ENCODE assay signal across 9 cellular contexts in genomic region chr11:3950996-3951662, GRCh38.
DNase-seq lines count a peak whose midpoint lies in the region; ATAC-seq, FAIRE-seq and TF ChIP-seq lines count a peak whose summit lies in the region.
"Had no signal": no experiment of that assay in that cellular context is flagged by ENCODE, and none has a peak within 500 bp of the region (broad histone marks: within the 10 kb centered on the region; RNA-seq: fewer than 3 reads in every experiment).

No MANE protein-coding gene starts in this region.

- no peak overlapping the region for H3K4me3 ChIP-seq in AG04450 (ENCODE audit: low read depth, low read length)
- H3K4me3 ChIP-seq in K562, result no peak overlapping the region

- no peaks in the 10 kb centered on the region for H3K9me3 Mint-ChIP-seq in HFFc6
- no peaks in the 10 kb centered on the region for H3K9me3 Mint-ChIP-seq in MCF 10A (ENCODE audit: unreplicated experiment)

- peaks cover 6% of the 10 kb centered on the region for H3K9me1 ChIP-seq in K562 (ENCODE audit: control insufficient read depth, insufficient read depth, low read length)

- no peak for TF ChIP-seq EP300 in K562 (IDR thresholded peaks at IDR 0.05; ENCODE audit: low read length)

- TF ChIP-seq CTCF in AG04450 (IDR thresholded peaks at IDR 0.05; ENCODE audit: low read depth, low read length) (no peak), HFFc6 (IDR thresholded peaks at IDR 0.05) (no peak), K562 (IDR thresholded peaks at IDR 0.05 in 2 of 3, conservative IDR thresholded peaks at IDR 0.05 in 1 of 3; ENCODE audit: insufficient read depth in 2 of 3, low read depth in 1 of 3, low read length in 3 of 3) (no peak), MCF 10A (IDR thresholded peaks at IDR 0.05; ENCODE audit: unreplicated experiment) (no peak)

- intact Hi-C loops in K562 (cut with micrococcal nuclease) (no loop called here), MCF 10A (cut with micrococcal nuclease) (no loop called here)

- H3K27ac ChIP-seq in AG04450 (ENCODE audit: low read depth, low read length) (no peak overlapping the region), K562 (ENCODE audit: extremely low read depth, low read depth, low read length) (no peak overlapping the region; the same call in 2 of the 3 replicates)
- H3K27ac ChIP-seq: VCaP had no signal

- CTCF ChIA-PET in AG04450 (lab: Charles Lee), result interaction anchor here (1.2 kb wide), 1 partner anchor 101 kb away, joined by 13 read pairs; no protein-coding TSS in a partner anchor
- CTCF ChIA-PET in K562 (lab: Yijun Ruan, JAX; ENCODE audit: low intra/inter-chr PET ratio), result no interaction called here
- CTCF ChIA-PET in MCF 10A (lab: Yijun Ruan, JAX), result interaction anchor here (0.5 to 0.7 kb wide), 2 partner anchors 24 to 60 kb away, joined by 3 read pairs; no protein-coding TSS in a partner anchor

- H3K27me3 Mint-ChIP-seq in HFFc6 (ENCODE audit: insufficient read depth), result no peaks in the 10 kb centered on the region
- no peaks in the 10 kb centered on the region for H3K27me3 Mint-ChIP-seq in MCF 10A (ENCODE audit: insufficient read depth, unreplicated experiment)

- WGBS in K562 (ENCODE audit: insufficient coverage, low coverage, missing lambda C conversion rate), result 37% methylated on average over 4 of the region's 4 CpGs

- no peak for TF ChIP-seq POLR2A in K562 (conservative IDR thresholded peaks at IDR 0.05)

- no peak overlapping the region; a peak in 1 of 4 replicates for H3K9ac ChIP-seq in K562 (ENCODE audit: insufficient read depth in 1 of 2, low read depth in 2 of 2, low read length in 2 of 2)

- no peak for TF ChIP-seq RAD21 in K562 (CRISPR knock-in tag; conservative IDR thresholded peaks at IDR 0.05 in 1 of 2, IDR thresholded peaks at IDR 0.05 in 1 of 2)

- H3K4me1 Mint-ChIP-seq in HFFc6 (ENCODE audit: low read depth), result peaks cover 53% of the 10 kb centered on the region
- H3K4me1 Mint-ChIP-seq in MCF 10A (ENCODE audit: insufficient read depth, unreplicated experiment), result peaks cover 27% of the 10 kb centered on the region

- H3K27ac Mint-ChIP-seq in HFFc6 (peak overlapping the region; percentile 69), MCF 10A (ENCODE audit: low read depth, unreplicated experiment) (no peak overlapping the region)

- no peaks in the 10 kb centered on the region for H3K36me3 Mint-ChIP-seq in HFFc6 (ENCODE audit: low read depth)
- H3K36me3 Mint-ChIP-seq in MCF 10A (ENCODE audit: insufficient read depth, unreplicated experiment), result no peaks in the 10 kb centered on the region

- no peak overlapping the region for H2AFZ ChIP-seq in K562 (ENCODE audit: low read depth, low read length)

- peak; percentile 38 for DNase-seq in AG04450 (ENCODE audit: low read depth, low spot score)
- peak; percentile 35 for DNase-seq in HFFc6
- DNase-seq in K562 (ENCODE audit: extremely low read depth in 1 of 4, low spot score in 3 of 4), result peak in 1 of 4 experiments; percentile 31
- DNase-seq in left lobe of liver (ENCODE audit: low spot score), result no peak
- DNase-seq in DMS153 treated with DMSO at 0.1 percent for 48 hours (lab: John Stamatoyannopoulos, UW; ENCODE audit: unreplicated experiment), result no peak
- no peak for DNase-seq in MCF 10A (ENCODE audit: unreplicated experiment)
- no peak for DNase-seq in pons (ENCODE audit: low spot score)

- peaks cover 11 to 38% of the 10 kb centered on the region in 2 experiments; a peak in 4 of 5 replicates for H3K4me1 ChIP-seq in K562 (replicated peaks in 1 of 2; ENCODE audit: control insufficient read depth in 2 of 2, insufficient read depth in 2 of 2, low read length in 2 of 2)

- POLR2A ChIA-PET in AG04450 (lab: Yijun Ruan, JAX), result no interaction called here
- POLR2A ChIA-PET in K562 (lab: Yijun Ruan, JAX), result interaction anchor here (1.7 to 2.9 kb wide), 2 partner anchors 14 to 74 kb away, joined by 4 to 13 read pairs; no protein-coding TSS in a partner anchor
- POLR2A ChIA-PET in MCF 10A (lab: Yijun Ruan, JAX), result no interaction called here

- FAIRE-seq in K562 (lab: Jason Lieb, UNC), result no peak

- peaks cover 31% of the 10 kb centered on the region for H3K79me2 ChIP-seq in K562 (ENCODE audit: control insufficient read depth, insufficient read depth, low read length)

- no peaks in the 10 kb centered on the region for H3K36me3 ChIP-seq in K562 (ENCODE audit: control insufficient read depth, insufficient read depth, low read length)

- 0 out of 2 replicates have a peak overlapping the region, but pooled peaks have one; percentile 16 for H3K4me2 ChIP-seq in K562 (ENCODE audit: insufficient read depth, low read length)

- H3K9me3 ChIP-seq in AG04450 (ENCODE audit: control insufficient read depth, insufficient read depth, low read length), result no peaks in the 10 kb centered on the region
- H3K9me3 ChIP-seq in K562 (replicated peaks; ENCODE audit: control insufficient read depth, insufficient read depth, low read depth, low read length), result no peaks in the 10 kb centered on the region

- peaks cover 4% of the 10 kb centered on the region; the same call in 1 of the 2 replicates for H4K20me1 ChIP-seq in K562 (replicated peaks; ENCODE audit: control insufficient read depth, insufficient read depth, low read length)

- no peaks in the 10 kb centered on the region for H3K27me3 ChIP-seq in AG04450 (ENCODE audit: control insufficient read depth, insufficient read depth, low read length)
- H3K27me3 ChIP-seq in K562 (ENCODE audit: control insufficient read depth in 2 of 2, insufficient read depth in 2 of 2, low read length in 2 of 2), result no peaks in the 10 kb centered on the region

- H3K4me3 Mint-ChIP-seq in HFFc6, result no peak overlapping the region
- H3K4me3 Mint-ChIP-seq in MCF 10A (ENCODE audit: unreplicated experiment), result no peak overlapping the region

- no TSS peak for BruUV-seq in K562 (replicated peaks; lab: Mats Ljungman, UMichigan)
- no TSS peak for BruUV-seq in MCF 10A (replicated peaks; lab: Mats Ljungman, UMichigan)

- in situ Hi-C loops in K562 (cut with MboI), result no loop called here

- peak; percentile 20 for ATAC-seq in K562
- ATAC-seq in left lobe of liver, result peak; percentile 32
- no peak for ATAC-seq in GM21447 (IDR thresholded peaks at IDR 0.05; ENCODE audit: unreplicated experiment)

TF ChIP-seq in K562, 482 proteins besides CTCF, POLR2A, EP300 and RAD21:
- TF ChIP-seq FOXJ2 (tag; IDR thresholded peaks at IDR 0.05), result 0 out of 2 replicates have a peak, but pooled peaks have one; percentile 26
- TF ChIP-seq RFX1 (IDR thresholded peaks at IDR 0.05), result peak; percentile 86
- no peak for TF ChIP-seq HMBOX1 (IDR thresholded peaks at IDR 0.05)
- TF ChIP-seq ESRRB (CRISPR knock-in tag; IDR thresholded peaks at IDR 0.05; ENCODE audit: borderline replicate concordance), result no peak
- TF ChIP-seq PTTG1 (tag; IDR thresholded peaks at IDR 0.05; ENCODE audit: low read depth), result no peak
- no peak for TF ChIP-seq CBX5 (IDR thresholded peaks at IDR 0.05; ENCODE audit: borderline replicate concordance, low read depth)
- TF ChIP-seq SOX6 (IDR thresholded peaks at IDR 0.05), result peak; percentile 79
- no peak for TF ChIP-seq MYBL2 (IDR thresholded peaks at IDR 0.05; ENCODE audit: low read depth)
- TF ChIP-seq MYBL2 (CRISPR knock-in tag; IDR thresholded peaks at IDR 0.05; ENCODE audit: borderline replicate concordance), result no peak
- TF ChIP-seq ZNF174 (CRISPR knock-in tag; IDR thresholded peaks at IDR 0.05), result no peak
- TF ChIP-seq OTX1 (CRISPR knock-in tag; IDR thresholded peaks at IDR 0.05), result no peak
- peak; percentile 40; the same call in 1 of the 2 replicates for TF ChIP-seq CBFA2T3 (IDR thresholded peaks at IDR 0.05)
- TF ChIP-seq TRIM28 (IDR thresholded peaks at IDR 0.05), result no peak
- no peak for TF ChIP-seq SAFB (IDR thresholded peaks at IDR 0.05; ENCODE audit: borderline replicate concordance, low read depth, low read length)
- TF ChIP-seq BRF2 (IDR thresholded peaks at IDR 0.05; ENCODE audit: borderline replicate concordance, insufficient read depth, insufficient read length), result no peak
- TF ChIP-seq CCAR2 (IDR thresholded peaks at IDR 0.05; ENCODE audit: low read depth, low read length), result no peak
- no peak for TF ChIP-seq C11orf30 (IDR thresholded peaks at IDR 0.05; ENCODE audit: low read depth)
- no peak for TF ChIP-seq KLF10 (CRISPR knock-in tag; IDR thresholded peaks at IDR 0.05)
- peak; percentile 27; the same call in 1 of the 2 replicates for TF ChIP-seq NCOR1 (IDR thresholded peaks at IDR 0.05)

Comparison
In these comparisons a context has a peak if more than half of its experiments do, and no peak if none do; other contexts are left out.
1. DNase-seq: peak in AG04450 (single experiment) and HFFc6 (single experiment); none in left lobe of liver (single experiment), DMS153 treated with DMSO at 0.1 percent for 48 hours (single experiment), MCF 10A (single experiment) and pons (single experiment).